In the genomic region with DNA sequence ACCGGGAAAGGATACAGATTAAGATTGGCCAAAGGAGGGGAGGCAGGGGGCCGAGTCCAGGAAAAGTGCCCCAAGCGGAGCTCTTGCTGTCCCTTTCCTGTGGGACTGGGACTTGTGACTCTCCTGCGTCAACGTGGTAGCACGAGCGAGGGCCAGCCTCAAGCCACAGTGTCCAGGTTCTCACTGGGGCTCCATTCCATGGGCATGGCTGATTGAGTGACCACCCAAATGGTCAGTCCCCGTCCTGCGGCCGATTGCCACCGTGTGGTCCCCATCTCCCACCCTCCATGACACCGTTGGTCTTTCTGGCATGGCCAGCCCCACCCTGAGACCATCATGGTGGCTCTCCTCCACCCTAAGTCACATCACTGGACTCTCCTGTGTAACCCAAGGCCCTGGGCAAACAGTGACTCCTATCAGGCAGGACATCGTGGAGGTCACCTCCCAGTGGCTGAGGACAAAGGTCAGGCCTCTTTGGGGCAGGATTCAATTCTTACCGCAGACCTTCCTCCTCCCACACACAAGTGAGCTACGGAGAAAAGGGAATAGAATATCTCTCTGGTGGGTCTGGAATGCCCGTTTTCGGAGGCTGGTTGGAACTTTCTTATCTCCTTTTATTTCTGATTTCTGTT, we compare ENCODE assay signal across 17 cellular contexts. TPM values are rescaled to one million over a fixed set of nuclear protein-coding genes. Genes with fewer than 3 reads are reported as not detected.
DNase-seq lines count a peak whose midpoint lies in the region; ATAC-seq and TF ChIP-seq lines count a peak whose summit lies in the region.
"Had no signal": no experiment of that assay in that cellular context is flagged by ENCODE, and none has a peak within 500 bp of the region (broad histone marks: within the 10 kb centered on the region; RNA-seq: fewer than 3 reads in every experiment).

No MANE protein-coding gene starts in this region.

- ATAC-seq in right cardiac atrium: no peak
- ATAC-seq in lower lobe of right lung: no peak
- ATAC-seq: A549; CD8-positive, alpha-beta T cell had no signal

- no peak for TF ChIP-seq CTCF in lower lobe of right lung (IDR thresholded peaks at IDR 0.05)
- TF ChIP-seq CTCF in prostate gland (IDR thresholded peaks at IDR 0.05): no peak

- H3K27ac ChIP-seq in right cardiac atrium (ENCODE audit: low read length) (no peak overlapping the region), lower lobe of right lung (no peak overlapping the region), prostate gland (no peak overlapping the region)
- H3K27ac ChIP-seq: A549, Peyer's patch had no signal

- DNase-seq in cardiac septum (ENCODE audit: low spot score) (peak; percentile 36), right cardiac atrium (no peak), lower lobe of right lung (peak; percentile 40), prostate gland (ENCODE audit: low spot score) (no peak), NCI-H2029 (lab: John Stamatoyannopoulos, UW) (no peak), nucleus accumbens (lab: John Stamatoyannopoulos, UW) (no peak)
- DNase-seq: Calu3; CD8-positive, alpha-beta T cell; H7; HFFc6; NCI-H1092; NCI-H1436 treated with DMSO at 0.1 percent for 48 hours; NCI-H2029 treated with DMSO at 0.1 percent for 48 hours; Right ventricle myocardium superior had no signal

- WGBS in right cardiac atrium: 67% methylated on average over 17 of the region's 17 CpGs
- WGBS in prostate gland: 80% methylated on average over 17 of the region's 17 CpGs

- no peak overlapping the region for H3K4me3 ChIP-seq in right cardiac atrium (ENCODE audit: low read length)
- H3K4me3 ChIP-seq in lower lobe of right lung: no peak overlapping the region
- H3K4me3 ChIP-seq in prostate gland: no peak overlapping the region
- H3K4me3 ChIP-seq: A549, Peyer's patch had no signal

- H3K9me3 ChIP-seq in right cardiac atrium (ENCODE audit: control insufficient read depth, low read length) (no peaks in the 10 kb centered on the region), lower lobe of right lung (no peaks in the 10 kb centered on the region), prostate gland (no peaks in the 10 kb centered on the region)
- H3K9me3 ChIP-seq: A549, Peyer's patch had no signal

- H3K4me1 ChIP-seq in right cardiac atrium (ENCODE audit: control insufficient read depth, insufficient read depth, low read length) (peaks cover 4% of the 10 kb centered on the region), lower lobe of right lung (peaks cover 5% of the 10 kb centered on the region), prostate gland (replicated peaks) (no peaks in the 10 kb centered on the region)

- TF ChIP-seq POLR2A in Raji (IDR thresholded peaks at IDR 0.05; ENCODE audit: insufficient read depth, low read depth, low read length): 0 out of 2 replicates have a peak, but pooled peaks have one; percentile 21
- TF ChIP-seq POLR2A in prostate gland (IDR thresholded peaks at IDR 0.05): no peak

- no peaks in the 10 kb centered on the region for H3K36me3 ChIP-seq in lower lobe of right lung
- no peaks in the 10 kb centered on the region for H3K36me3 ChIP-seq in prostate gland
- H3K36me3 ChIP-seq: Peyer's patch had no signal

- H3K27me3 ChIP-seq in right cardiac atrium (ENCODE audit: control insufficient read depth, insufficient read depth): no peaks in the 10 kb centered on the region
- H3K27me3 ChIP-seq in lower lobe of right lung (ENCODE audit: low read depth): peaks cover 30% of the 10 kb centered on the region
- H3K27me3 ChIP-seq in prostate gland (replicated peaks; ENCODE audit: insufficient read depth): no peaks in the 10 kb centered on the region
- H3K27me3 ChIP-seq: Peyer's patch had no signal

- intact Hi-C loops in cardiac septum (cut with DNase I): no loop called here
- intact Hi-C loops in right cardiac atrium (cut with DNase I): loop anchor here in 1 of 4 donors (5.0 kb wide), 1 partner anchor 1838 kb away; no protein-coding TSS in a partner anchor
- intact Hi-C loops in lower lobe of right lung (cut with DNase I): no loop called here
- intact Hi-C loops in prostate gland (cut with DNase I): no loop called here

RNA-seq across cellular contexts. Expression of a gene that starts 8.9 kb away (rescaled TPM):
- 11.5 TPM for total RNA-seq in cardiac septum
- total RNA-seq in right cardiac atrium: 10 to 100 TPM; 11.3 to 15.1 (median 13.2) TPM
- polyA plus RNA-seq in right cardiac atrium: 11.6 TPM
- total RNA-seq in lower lobe of right lung: 19.8 TPM
- 10 to 100 TPM; 27.1 to 32.7 TPM for total RNA-seq in prostate gland

RNA-seq across cellular contexts. Expression of a gene that starts 51.7 kb away (rescaled TPM):
- total RNA-seq in cardiac septum (2.9 TPM), right cardiac atrium (1 to 10 TPM; 2.9 to 6.1 (median 4.5) TPM), lower lobe of right lung (10.6 TPM), prostate gland (10 to 100 TPM in 1 of 2 donors, 1 to 10 TPM in 1; 5.3 to 20.5 TPM)
- 2.6 TPM for polyA plus RNA-seq in right cardiac atrium

RNA-seq across cellular contexts. Expression of a gene that starts 52.0 kb away (rescaled TPM):
- total RNA-seq in cardiac septum (32.0 TPM), right cardiac atrium (10 to 100 TPM; 33.2 to 41.2 (median 35.0) TPM), lower lobe of right lung (53.9 TPM), prostate gland (10 to 100 TPM; 20.9 to 28.5 TPM)
- 8.7 TPM for polyA plus RNA-seq in right cardiac atrium

Comparison
In these comparisons a context has a peak if more than half of its experiments do, and no peak if none do; other contexts are left out.
1. DNase-seq: peak in cardiac septum (single experiment) and lower lobe of right lung (single experiment); none in right cardiac atrium (0 of 3), prostate gland (single experiment), NCI-H2029 (single experiment) and nucleus accumbens (0 of 56).